9 cellular contexts compared by ENCODE assay signal in genomic region chr7:130486963-130487324, GRCh38. TPM values are rescaled to one million over a fixed set of nuclear protein-coding genes. Genes with fewer than 3 reads are reported as not detected.
DNase-seq lines count a peak whose midpoint lies in the region; ATAC-seq and TF ChIP-seq lines count a peak whose summit lies in the region.
"Had no signal": no experiment of that assay in that cellular context is flagged by ENCODE, and none has a peak within 500 bp of the region (broad histone marks: within the 10 kb centered on the region; RNA-seq: fewer than 3 reads in every experiment).

No MANE protein-coding gene starts in this region.

- H3K27me3 Mint-ChIP-seq in activated naive CD4-positive, alpha-beta T cell treated with anti-CD3 and anti-CD28 coated beads for 36 hours (ENCODE audit: low read depth): peaks cover 14% of the 10 kb centered on the region

- H3K9me3 ChIP-seq in adipocyte (ENCODE audit: control insufficient read depth, low read length) (no peaks in the 10 kb centered on the region), tibial artery (no peaks in the 10 kb centered on the region)

- in situ Hi-C loops in KBM-7 (cut with MboI; ENCODE audit: low pct_unique_long_range_greater_than_20kb, low sequenced_read_pairs): no loop called here

- H3K4me1 ChIP-seq in adipocyte (ENCODE audit: control insufficient read depth, insufficient read depth, low read length) (peaks cover 34% of the 10 kb centered on the region), tibial artery (peaks cover 0 to 39% (median 17%) of the 10 kb centered on the region in 4 donors)

- no peak for ATAC-seq in activated naive CD4-positive, alpha-beta T cell treated with anti-CD3 and anti-CD28 coated beads, Interleukin-2, amount 50 U/mL, for 72 hours
- ATAC-seq in HG03175 (IDR thresholded peaks at IDR 0.05; ENCODE audit: unreplicated experiment): no peak

- peaks cover 23% of the 10 kb centered on the region for H3K4me1 Mint-ChIP-seq in activated naive CD4-positive, alpha-beta T cell treated with anti-CD3 and anti-CD28 coated beads for 36 hours (ENCODE audit: low read depth)

- DNase-seq in activated naive CD4-positive, alpha-beta T cell treated with anti-CD3 and anti-CD28 coated beads for 36 hours: no peak
- no peak for DNase-seq in activated naive CD4-positive, alpha-beta T cell treated with anti-CD3 and anti-CD28 coated beads, Interleukin-2, amount 50 U/mL, for 72 hours (ENCODE audit: low spot score in 2 of 2)
- DNase-seq in adipocyte (ENCODE audit: low read depth): no peak
- peak; percentile 77 for DNase-seq in left kidney (ENCODE audit: low read depth, low spot score)
- DNase-seq in tibial artery: no peak
- DNase-seq in KBM-7: no peak
- DNase-seq in stimulated activated CD8-positive, alpha-beta memory T cell treated with anti-CD3 and anti-CD28 coated beads, Interleukin-4, amount 100 ng/mL, for 48 hours: no peak
- DNase-seq: DND-41 had no signal

- H3K27ac ChIP-seq in tibial artery: no peak overlapping the region

- H3K36me3 Mint-ChIP-seq in activated naive CD4-positive, alpha-beta T cell treated with anti-CD3 and anti-CD28 coated beads for 36 hours (ENCODE audit: low read depth): no peaks in the 10 kb centered on the region
- no peaks in the 10 kb centered on the region for H3K36me3 Mint-ChIP-seq in activated naive CD4-positive, alpha-beta T cell treated with anti-CD3 and anti-CD28 coated beads, Interleukin-2, amount 50 U/mL, for 72 hours

- no peak for TF ChIP-seq CTCF in tibial artery (IDR thresholded peaks at IDR 0.05)

- H3K27me3 ChIP-seq in adipocyte (replicated peaks; ENCODE audit: control insufficient read depth, insufficient read depth, low read length) (peaks cover 15% of the 10 kb centered on the region), tibial artery (peaks cover 0 to 6% of the 10 kb centered on the region in 2 donors)

- no peaks in the 10 kb centered on the region for H3K36me3 ChIP-seq in adipocyte (ENCODE audit: control insufficient read depth, insufficient read depth, low read length, severe bottlenecking)
- H3K36me3 ChIP-seq in tibial artery: no peaks in the 10 kb centered on the region

- no peak overlapping the region for H3K9ac ChIP-seq in adipocyte (ENCODE audit: low read length)

- no peaks in the 10 kb centered on the region for H3K9me3 Mint-ChIP-seq in activated naive CD4-positive, alpha-beta T cell treated with anti-CD3 and anti-CD28 coated beads for 36 hours
- H3K9me3 Mint-ChIP-seq in activated naive CD4-positive, alpha-beta T cell treated with anti-CD3 and anti-CD28 coated beads, Interleukin-2, amount 50 U/mL, for 72 hours: peaks cover 0 to 6% of the 10 kb centered on the region in 2 donors

- H3K4me3 Mint-ChIP-seq in activated naive CD4-positive, alpha-beta T cell treated with anti-CD3 and anti-CD28 coated beads for 36 hours: peak overlapping the region; percentile 74

- intact Hi-C loops in activated naive CD4-positive, alpha-beta T cell treated with anti-CD3 and anti-CD28 coated beads for 36 hours (cut with micrococcal nuclease): loop anchor here (1.0 to 5.0 kb wide), 5 partner anchors 45 to 415 kb away; partner anchors contain the start of gene CEP41
- intact Hi-C loops in tibial artery (cut with DNase I; ENCODE audit: low total_unique reads): loop anchor here (5.0 kb wide), 1 partner anchor 210 kb away; no protein-coding TSS in a partner anchor

- H3K4me3 ChIP-seq in adipocyte (ENCODE audit: low read length): peak overlapping the region; percentile 68
- H3K4me3 ChIP-seq in tibial artery: peak overlapping the region; percentile 44 to 54

- H3K27ac Mint-ChIP-seq in activated naive CD4-positive, alpha-beta T cell treated with anti-CD3 and anti-CD28 coated beads for 36 hours: no peak overlapping the region
- no peak overlapping the region for H3K27ac Mint-ChIP-seq in activated naive CD4-positive, alpha-beta T cell treated with anti-CD3 and anti-CD28 coated beads, Interleukin-2, amount 50 U/mL, for 72 hours

- CTCF ChIA-PET in activated naive CD4-positive, alpha-beta T cell treated with anti-CD3 and anti-CD28 coated beads for 36 hours (lab: Charles Lee): interaction anchor here (0.6 to 2.2 kb wide), 12 partner anchors 11 to 881 kb away, joined by 3 to 8 read pairs (median 4); partner anchors contain the start of gene CEP41

RNA-seq across cellular contexts. Expression of gene MEST, which starts 4.9 kb away (rescaled TPM):
- 1 to 10 TPM; 1.4 to 1.6 TPM for total RNA-seq in activated naive CD4-positive, alpha-beta T cell treated with anti-CD3 and anti-CD28 coated beads for 36 hours
- 1 to 10 TPM; 1.9 to 2.5 TPM for total RNA-seq in activated naive CD4-positive, alpha-beta T cell treated with anti-CD3 and anti-CD28 coated beads, Interleukin-2, amount 50 U/mL, for 72 hours

RNA-seq across cellular contexts. Expression of gene CEP41, which starts 46.1 kb away (rescaled TPM):
- total RNA-seq in activated naive CD4-positive, alpha-beta T cell treated with anti-CD3 and anti-CD28 coated beads for 36 hours: 10 to 100 TPM; 16.0 to 18.2 TPM
- total RNA-seq in activated naive CD4-positive, alpha-beta T cell treated with anti-CD3 and anti-CD28 coated beads, Interleukin-2, amount 50 U/mL, for 72 hours: 10 to 100 TPM; 12.6 to 15.1 TPM
